ENCODE assay signal across 1 cellular context in the genomic region with DNA sequence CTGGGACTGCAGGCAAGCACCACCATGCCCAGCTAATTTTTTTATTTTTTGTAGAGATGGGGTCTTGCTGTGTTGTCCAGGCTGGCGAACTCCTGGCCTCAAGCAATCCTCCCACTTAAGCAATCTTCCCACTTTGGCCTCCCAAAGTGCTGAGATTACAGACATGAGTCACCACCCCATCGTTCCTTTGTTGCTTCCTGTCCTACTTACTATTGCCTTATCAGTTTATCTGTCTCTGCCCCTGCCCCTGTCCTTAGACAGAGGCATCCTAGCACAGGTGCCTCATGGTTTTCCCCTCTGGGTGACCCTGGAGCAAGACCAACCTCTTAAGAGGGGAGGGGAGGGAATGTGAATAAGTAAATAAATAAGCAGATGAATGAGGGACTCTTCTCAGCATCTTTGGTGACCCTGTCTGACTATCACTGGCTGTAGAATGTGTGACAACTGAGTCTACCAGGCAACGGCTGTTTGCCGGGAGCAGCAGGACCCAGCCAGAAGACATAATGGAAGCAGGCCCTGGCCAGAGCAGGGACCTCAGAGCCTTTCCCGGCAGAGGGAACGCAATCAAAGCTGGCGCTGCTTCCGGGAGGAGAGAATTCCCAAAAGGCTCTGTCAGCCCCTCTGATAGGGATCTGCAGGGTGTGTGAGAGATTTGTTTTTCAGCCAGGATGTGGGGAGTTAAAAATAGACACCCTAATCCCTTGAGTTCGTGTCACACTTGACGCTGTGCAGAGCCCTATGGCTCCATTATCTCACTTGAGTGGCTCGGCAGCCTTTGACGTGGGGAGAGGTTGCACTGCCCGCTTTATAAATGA.
TF ChIP-seq lines count a peak whose summit lies in the region.

No MANE protein-coding gene starts in this region.

TF ChIP-seq in HepG2, 621 proteins besides CTCF, POLR2A, EP300 and RAD21 (continues in another document):
- TF ChIP-seq GTF2F1 (IDR thresholded peaks at IDR 0.05; ENCODE audit: low read length): no peak
- TF ChIP-seq DMAP1 (CRISPR knock-in tag; IDR thresholded peaks at IDR 0.05): no peak
- no peak for TF ChIP-seq DZIP1 (CRISPR knock-in tag; IDR thresholded peaks at IDR 0.05)
- no peak for TF ChIP-seq ZNF670 (CRISPR knock-in tag; IDR thresholded peaks at IDR 0.05; ENCODE audit: borderline replicate concordance)
- TF ChIP-seq, protein P1, sequence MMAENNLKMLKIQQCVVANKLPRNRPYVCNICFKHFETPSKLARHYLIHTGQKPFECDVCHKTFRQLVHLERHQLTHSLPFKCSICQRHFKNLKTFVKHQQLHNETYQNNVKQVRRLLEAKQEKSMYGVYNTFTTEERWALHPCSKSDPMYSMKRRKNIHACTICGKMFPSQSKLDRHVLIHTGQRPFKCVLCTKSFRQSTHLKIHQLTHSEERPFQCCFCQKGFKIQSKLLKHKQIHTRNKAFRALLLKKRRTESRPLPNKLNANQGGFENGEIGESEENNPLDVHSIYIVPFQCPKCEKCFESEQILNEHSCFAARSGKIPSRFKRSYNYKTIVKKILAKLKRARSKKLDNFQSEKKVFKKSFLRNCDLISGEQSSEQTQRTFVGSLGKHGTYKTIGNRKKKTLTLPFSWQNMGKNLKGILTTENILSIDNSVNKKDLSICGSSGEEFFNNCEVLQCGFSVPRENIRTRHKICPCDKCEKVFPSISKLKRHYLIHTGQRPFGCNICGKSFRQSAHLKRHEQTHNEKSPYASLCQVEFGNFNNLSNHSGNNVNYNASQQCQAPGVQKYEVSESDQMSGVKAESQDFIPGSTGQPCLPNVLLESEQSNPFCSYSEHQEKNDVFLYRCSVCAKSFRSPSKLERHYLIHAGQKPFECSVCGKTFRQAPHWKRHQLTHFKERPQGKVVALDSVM (CRISPR knock-in tag; IDR thresholded peaks at IDR 0.05): 0 out of 2 replicates have a peak, but pooled peaks have one; percentile 44
- TF ChIP-seq HMG20A (CRISPR knock-in tag; IDR thresholded peaks at IDR 0.05; ENCODE audit: borderline replicate concordance): peak; percentile 16; the same call in 1 of the 2 replicates
- TF ChIP-seq ERF (CRISPR knock-in tag; IDR thresholded peaks at IDR 0.05): no peak
- no peak for TF ChIP-seq ZNF18 (CRISPR knock-in tag; IDR thresholded peaks at IDR 0.05; ENCODE audit: insufficient replicate concordance)
- no peak for TF ChIP-seq KLF6 (CRISPR knock-in tag; IDR thresholded peaks at IDR 0.05)
- no peak for TF ChIP-seq ZNF343 (CRISPR knock-in tag; IDR thresholded peaks at IDR 0.05)
- TF ChIP-seq FOXO1 (CRISPR knock-in tag; IDR thresholded peaks at IDR 0.05): no peak
- no peak for TF ChIP-seq HNF4G (IDR thresholded peaks at IDR 0.05; ENCODE audit: borderline replicate concordance, low read depth, low read length)
- TF ChIP-seq HNF4G (CRISPR knock-in tag; IDR thresholded peaks at IDR 0.05; ENCODE audit: borderline replicate concordance, low read depth): no peak
- TF ChIP-seq FIP1L1 (IDR thresholded peaks at IDR 0.05; ENCODE audit: borderline replicate concordance, insufficient read depth, low read depth, low read length): no peak
- TF ChIP-seq, protein P2, sequence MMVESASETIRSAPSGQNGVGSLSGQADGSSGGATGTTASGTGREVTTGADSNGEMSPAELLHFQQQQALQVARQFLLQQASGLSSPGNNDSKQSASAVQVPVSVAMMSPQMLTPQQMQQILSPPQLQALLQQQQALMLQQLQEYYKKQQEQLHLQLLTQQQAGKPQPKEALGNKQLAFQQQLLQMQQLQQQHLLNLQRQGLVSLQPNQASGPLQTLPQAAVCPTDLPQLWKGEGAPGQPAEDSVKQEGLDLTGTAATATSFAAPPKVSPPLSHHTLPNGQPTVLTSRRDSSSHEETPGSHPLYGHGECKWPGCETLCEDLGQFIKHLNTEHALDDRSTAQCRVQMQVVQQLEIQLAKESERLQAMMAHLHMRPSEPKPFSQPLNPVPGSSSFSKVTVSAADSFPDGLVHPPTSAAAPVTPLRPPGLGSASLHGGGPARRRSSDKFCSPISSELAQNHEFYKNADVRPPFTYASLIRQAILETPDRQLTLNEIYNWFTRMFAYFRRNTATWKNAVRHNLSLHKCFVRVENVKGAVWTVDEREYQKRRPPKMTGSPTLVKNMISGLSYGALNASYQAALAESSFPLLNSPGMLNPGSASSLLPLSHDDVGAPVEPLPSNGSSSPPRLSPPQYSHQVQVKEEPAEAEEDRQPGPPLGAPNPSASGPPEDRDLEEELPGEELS (CRISPR knock-in tag; IDR thresholded peaks at IDR 0.05): peak; percentile 13; the same call in 1 of the 2 replicates
- TF ChIP-seq ZNF136 (CRISPR knock-in tag; IDR thresholded peaks at IDR 0.05; ENCODE audit: low read depth): no peak
- TF ChIP-seq MLX (CRISPR knock-in tag; IDR thresholded peaks at IDR 0.05): no peak
- TF ChIP-seq SMARCC2 (IDR thresholded peaks at IDR 0.05): no peak
- no peak for TF ChIP-seq USF2 (IDR thresholded peaks at IDR 0.05; ENCODE audit: low read depth, low read length)
- no peak for TF ChIP-seq USF2 (CRISPR knock-in tag; IDR thresholded peaks at IDR 0.05; ENCODE audit: borderline replicate concordance)
- TF ChIP-seq SCMH1 (CRISPR knock-in tag; IDR thresholded peaks at IDR 0.05; ENCODE audit: borderline replicate concordance): no peak
- TF ChIP-seq HNF1A (IDR thresholded peaks at IDR 0.05; ENCODE audit: low read depth): no peak
- no peak for TF ChIP-seq HNF1A (CRISPR knock-in tag; IDR thresholded peaks at IDR 0.05; ENCODE audit: borderline replicate concordance)
- 0 out of 2 replicates have a peak, but pooled peaks have one; percentile 27 for TF ChIP-seq BCL6 (CRISPR knock-in tag; IDR thresholded peaks at IDR 0.05)
- peak; percentile 46; the same call in 1 of the 2 replicates for TF ChIP-seq HDAC2 (CRISPR knock-in tag; IDR thresholded peaks at IDR 0.05)
- no peak for TF ChIP-seq PPARG (CRISPR knock-in tag; conservative IDR thresholded peaks at IDR 0.05)
- TF ChIP-seq MED13 (CRISPR knock-in tag; IDR thresholded peaks at IDR 0.05): no peak
- peak; percentile 49 for TF ChIP-seq CEBPG (CRISPR knock-in tag; IDR thresholded peaks at IDR 0.05)
- TF ChIP-seq FOSL1 (CRISPR knock-in tag; IDR thresholded peaks at IDR 0.05; ENCODE audit: borderline replicate concordance): peak; percentile 56; the same call in 1 of the 2 replicates
- no peak for TF ChIP-seq SOX13 (IDR thresholded peaks at IDR 0.05)
- peak in 1 of 2 experiments; percentile 19; a peak in 1 of 4 replicates for TF ChIP-seq SOX13 (CRISPR knock-in tag; conservative IDR thresholded peaks at IDR 0.05 in 1 of 2, IDR thresholded peaks at IDR 0.05 in 1 of 2)
- peak; percentile 99 for TF ChIP-seq ZNF121 (CRISPR knock-in tag; IDR thresholded peaks at IDR 0.05)
- peak; percentile 40; the same call in 1 of the 2 replicates for TF ChIP-seq ETV5 (CRISPR knock-in tag; IDR thresholded peaks at IDR 0.05; ENCODE audit: borderline replicate concordance)
- peak; percentile 89 for TF ChIP-seq FOSL2 (CRISPR knock-in tag; IDR thresholded peaks at IDR 0.05)
- TF ChIP-seq SKIL (CRISPR knock-in tag; IDR thresholded peaks at IDR 0.05; ENCODE audit: borderline replicate concordance): 0 out of 2 replicates have a peak, but pooled peaks have one; percentile 31
- no peak for TF ChIP-seq SNAI1 (CRISPR knock-in tag; IDR thresholded peaks at IDR 0.05; ENCODE audit: borderline replicate concordance)
- TF ChIP-seq ZBTB7B (CRISPR knock-in tag; IDR thresholded peaks at IDR 0.05): no peak
- TF ChIP-seq NFYB (CRISPR knock-in tag; IDR thresholded peaks at IDR 0.05): no peak
- TF ChIP-seq MYC (CRISPR knock-in tag; IDR thresholded peaks at IDR 0.05; ENCODE audit: borderline replicate concordance): no peak
- TF ChIP-seq ZNF460 (CRISPR knock-in tag; IDR thresholded peaks at IDR 0.05; ENCODE audit: borderline replicate concordance): 0 out of 2 replicates have a peak, but pooled peaks have one; percentile 18
- no peak for TF ChIP-seq ZBTB20 (CRISPR knock-in tag; IDR thresholded peaks at IDR 0.05; ENCODE audit: borderline replicate concordance, low read depth)
- TF ChIP-seq FOXA1 (IDR thresholded peaks at IDR 0.05): no peak
- 0 out of 2 replicates have a peak, but pooled peaks have one; percentile 17 for TF ChIP-seq FOXA1 (CRISPR knock-in tag; IDR thresholded peaks at IDR 0.05)
